ENCODE assay signal across 8 cellular contexts in the genomic region with DNA sequence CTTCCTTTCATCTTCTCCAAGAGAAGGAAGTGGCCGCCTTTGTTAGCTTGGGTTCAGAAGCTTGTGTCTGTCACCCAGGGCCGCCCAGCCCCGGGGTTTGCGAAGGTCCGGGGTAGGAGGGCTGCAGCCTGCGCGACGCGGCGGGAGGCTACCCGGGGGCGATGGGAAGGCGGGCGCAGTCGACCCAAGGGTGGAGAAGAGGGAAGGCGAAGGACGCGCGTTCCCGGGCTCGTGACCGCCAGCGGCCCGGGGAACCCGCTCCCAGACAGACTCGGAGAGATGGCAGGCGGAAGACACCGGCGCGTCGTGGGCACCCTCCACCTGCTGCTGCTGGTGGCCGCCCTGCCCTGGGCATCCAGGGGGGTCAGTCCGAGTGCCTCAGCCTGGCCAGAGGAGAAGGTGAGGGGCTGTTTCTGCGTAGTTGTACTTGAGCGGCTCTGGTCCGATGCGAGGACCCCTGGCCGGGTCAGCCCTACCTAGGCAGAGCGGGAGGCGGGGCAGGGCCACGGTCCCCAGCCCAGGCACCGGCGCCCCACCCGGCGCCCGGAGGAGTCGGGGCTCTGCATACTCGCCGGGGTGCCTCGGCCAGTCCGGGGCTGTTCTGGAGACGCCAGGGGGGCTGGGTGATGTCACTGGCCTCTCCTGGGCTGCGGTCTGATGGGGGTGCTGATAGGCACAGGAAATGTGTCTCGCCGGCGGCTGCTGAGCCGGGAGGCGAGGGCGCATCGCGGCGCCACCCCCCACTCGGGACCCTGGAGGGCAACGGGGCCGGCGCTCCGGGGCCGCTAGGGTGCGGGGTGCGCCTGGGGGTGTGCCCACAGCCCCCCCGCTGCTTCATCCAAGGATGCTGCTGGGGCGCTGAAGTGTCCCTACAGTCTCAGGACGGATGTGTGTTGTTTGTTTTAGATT. TPM values are rescaled to one million over a fixed set of nuclear protein-coding genes. Genes with fewer than 3 reads are reported as not detected.
A peak's percentile ranks its signal among the peaks of the same experiment; 100 is the strongest.
DNase-seq lines count a peak whose midpoint lies in the region; ATAC-seq, FAIRE-seq and TF ChIP-seq lines count a peak whose summit lies in the region.
"Had no signal": no experiment of that assay in that cellular context is flagged by ENCODE, and none has a peak within 500 bp of the region (broad histone marks: within the 10 kb centered on the region; RNA-seq: fewer than 3 reads in every experiment).

TSS of gene QPCT (plus strand) at position 178 of the 909 bp plus-strand sequence. CDS start at position 280, 102 bp downstream.

- peak within 1 kb of the TSS; percentile 23; the same call in 1 of the 2 replicates for H2BK5ac ChIP-seq in H1 (ENCODE audit: low read depth, low read length)

- CTCF ChIA-PET in activated CD4-positive, alpha-beta memory T cell treated with anti-CD3 and anti-CD28 coated beads, Interleukin-2, amount 10 ng/mL, durations not matched to agents 7 days and 5 days (lab: Charles Lee): no interaction called here
- CTCF ChIA-PET in H1 (lab: Charles Lee; ENCODE audit: partially characterized antibody): interaction anchor here (1.0 to 1.5 kb wide), 2 partner anchors 10 to 23 kb away, joined by 3 read pairs; no protein-coding TSS in a partner anchor

- peaks cover 9% of the 10 kb centered on the region for H3K4me1 Mint-ChIP-seq in activated CD4-positive, alpha-beta memory T cell treated with anti-CD3 and anti-CD28 coated beads, Interleukin-2, amount 10 ng/mL, durations not matched to agents 7 days and 5 days
- peaks cover 22 to 53% of the 10 kb centered on the region in 2 donors for H3K4me1 Mint-ChIP-seq in stimulated activated naive B cell treated with anti-CD40 and anti-IgM and Interleukin-4, amounts not matched to agents 10 μg/mL and 1 μg/mL and 100 μg/mL, for 72 hours

- no peaks in the 10 kb centered on the region for H3K9me3 Mint-ChIP-seq in activated CD4-positive, alpha-beta memory T cell treated with anti-CD3 and anti-CD28 coated beads, Interleukin-2, amount 10 ng/mL, durations not matched to agents 7 days and 5 days
- H3K9me3 Mint-ChIP-seq in stimulated activated naive B cell treated with anti-CD40 and anti-IgM and Interleukin-4, amounts not matched to agents 10 μg/mL and 1 μg/mL and 100 μg/mL, for 72 hours: no peaks in the 10 kb centered on the region

- peak within 1 kb of the TSS; percentile 48 to 98 for H3K4me2 ChIP-seq in H1 (ENCODE audit: insufficient read depth in 1 of 2, low read depth in 2 of 2, low read length in 2 of 2)

- peak within 1 kb of the TSS in 1 of 4 experiments; percentile 25; a peak in 2 of 7 replicates for H3K9ac ChIP-seq in H1 (replicated peaks in 1 of 4; ENCODE audit: extremely low read depth in 1 of 4, low read depth in 3 of 4, low read length in 3 of 4)

- H3K27me3 Mint-ChIP-seq in activated CD4-positive, alpha-beta memory T cell treated with anti-CD3 and anti-CD28 coated beads, Interleukin-2, amount 10 ng/mL, durations not matched to agents 7 days and 5 days: peaks cover 63% of the 10 kb centered on the region
- peaks cover 7 to 11% of the 10 kb centered on the region in 2 donors for H3K27me3 Mint-ChIP-seq in stimulated activated naive B cell treated with anti-CD40 and anti-IgM and Interleukin-4, amounts not matched to agents 10 μg/mL and 1 μg/mL and 100 μg/mL, for 72 hours

- POLR2A ChIA-PET in activated CD4-positive, alpha-beta memory T cell treated with anti-CD3 and anti-CD28 coated beads, Interleukin-2, amount 10 ng/mL, durations not matched to agents 7 days and 5 days (lab: Charles Lee): no interaction called here
- POLR2A ChIA-PET in H1 (lab: Charles Lee; ENCODE audit: partially characterized antibody): no interaction called here

- H3K4me3 ChIP-seq in H1 (ENCODE audit: extremely low read depth in 1 of 4, insufficient read depth in 2 of 4, low read depth in 3 of 4, low read length in 4 of 4) (peak within 1 kb of the TSS; percentile 46 to 79 (median 72)), mesodermal cell (ENCODE audit: extremely low read depth, insufficient read depth, low read length, poor library complexity, severe bottlenecking) (peak within 1 kb of the TSS; percentile 52)

- FAIRE-seq in H1 (lab: Jason Lieb, UNC): no peak
- FAIRE-seq: endometrium had no signal

- H2BK20ac ChIP-seq in H1 (ENCODE audit: low read length): no peak within 1 kb of the TSS

- WGBS in H1 (ENCODE audit: extremely low coverage in 1 of 2, insufficient coverage in 1 of 2, insufficient read length in 1 of 2, insufficient replicate concordance in 2 of 2, low coverage in 1 of 2, low lambda C conversion rate in 2 of 2, missing lambda C conversion rate in 1 of 2), 2 experiments: 5% methylated on average over 72 of the region's 73 CpGs; no CpG with 5 or more reads in 1 of the 2 experiments
- 8 to 17% methylated on average over 58 to 67 of the region's 73 CpGs for WGBS in mesodermal cell (ENCODE audit: insufficient coverage in 2 of 2), 2 experiments

- H3K23ac ChIP-seq in H1 (ENCODE audit: insufficient read length): no peak within 1 kb of the TSS

- peak; percentile 82 for DNase-seq in M059J (ENCODE audit: low read depth)
- DNase-seq in activated CD4-positive, alpha-beta memory T cell treated with anti-CD3 and anti-CD28 coated beads, Interleukin-2, amount 10 ng/mL, durations not matched to agents 7 days and 5 days: peak; percentile 58
- no peak for DNase-seq in H1 (ENCODE audit: low read depth in 1 of 2, low spot score in 2 of 2)
- DNase-seq in stimulated activated naive B cell treated with anti-CD40 and anti-IgM and Interleukin-4, amounts not matched to agents 10 μg/mL and 1 μg/mL and 100 μg/mL, for 72 hours: peak; percentile 30

- H3K4me3 Mint-ChIP-seq in activated CD4-positive, alpha-beta memory T cell treated with anti-CD3 and anti-CD28 coated beads, Interleukin-2, amount 10 ng/mL, durations not matched to agents 7 days and 5 days: peak within 1 kb of the TSS; percentile 70
- peak within 1 kb of the TSS; percentile 87 to 90 for H3K4me3 Mint-ChIP-seq in stimulated activated naive B cell treated with anti-CD40 and anti-IgM and Interleukin-4, amounts not matched to agents 10 μg/mL and 1 μg/mL and 100 μg/mL, for 72 hours

- peak within 1 kb of the TSS; percentile 94 for H2AFZ ChIP-seq in H1 (ENCODE audit: low read length)

- TF ChIP-seq RAD21 in H1 (IDR thresholded peaks at IDR 0.05 in 1 of 2, conservative IDR thresholded peaks at IDR 0.05 in 1 of 2; ENCODE audit: low read depth in 2 of 2, low read length in 2 of 2): no peak

- H3K27ac ChIP-seq in H1 (ENCODE audit: low read depth, low read length) (no peak within 1 kb of the TSS), mesodermal cell (ENCODE audit: low read depth, low read length, severe bottlenecking) (peak within 1 kb of the TSS; percentile 73)

- H4K8ac ChIP-seq in H1 (ENCODE audit: extremely low read depth, insufficient read depth, low read length): peak within 1 kb of the TSS; percentile 63

- H2BK120ac ChIP-seq in H1 (replicated peaks; ENCODE audit: low read depth, low read length): no peak within 1 kb of the TSS

- H3K36me3 Mint-ChIP-seq in activated CD4-positive, alpha-beta memory T cell treated with anti-CD3 and anti-CD28 coated beads, Interleukin-2, amount 10 ng/mL, durations not matched to agents 7 days and 5 days (ENCODE audit: low read depth): no peaks in the 10 kb centered on the region
- peaks cover 0 to 3% of the 10 kb centered on the region in 2 donors for H3K36me3 Mint-ChIP-seq in stimulated activated naive B cell treated with anti-CD40 and anti-IgM and Interleukin-4, amounts not matched to agents 10 μg/mL and 1 μg/mL and 100 μg/mL, for 72 hours

- H3K36me3 ChIP-seq in H1 (ENCODE audit: control insufficient read depth in 2 of 4, insufficient read depth in 4 of 4, low read length in 3 of 4) (no peaks in the 10 kb centered on the region), mesodermal cell (ENCODE audit: control insufficient read depth, insufficient read depth, low read length) (no peaks in the 10 kb centered on the region)

- no peak for TF ChIP-seq CTCF in H1 (IDR thresholded peaks at IDR 0.05; ENCODE audit: control extremely low read depth in 1 of 3, insufficient read depth in 1 of 3, low read depth in 1 of 3, low read length in 3 of 3)

- no peaks in the 10 kb centered on the region for H4K20me1 ChIP-seq in H1 (replicated peaks in 1 of 2; ENCODE audit: control insufficient read depth in 1 of 2, insufficient read depth in 2 of 2, low read length in 2 of 2)

- no peak within 1 kb of the TSS for H4K5ac ChIP-seq in H1 (ENCODE audit: insufficient read length, low read depth, low read length)

- no peak for TF ChIP-seq EP300 in H1 (IDR thresholded peaks at IDR 0.05; ENCODE audit: borderline replicate concordance in 1 of 2, low read depth in 2 of 2, low read length in 2 of 2)

- H2BK15ac ChIP-seq in H1 (ENCODE audit: low read length): no peak within 1 kb of the TSS

- H3K27me3 ChIP-seq in H1 (replicated peaks in 1 of 4; ENCODE audit: control insufficient read depth in 3 of 4, extremely low read depth in 1 of 4, insufficient read depth in 3 of 4, low read length in 3 of 4): peaks cover 0 to 11% (median 6%) of the 10 kb centered on the region in 4 experiments; a peak in 4 of 7 replicates

- H3K79me2 ChIP-seq in H1 (ENCODE audit: control insufficient read depth in 1 of 2, insufficient read depth in 2 of 2, low read length in 2 of 2): no peaks in the 10 kb centered on the region

- no peak within 1 kb of the TSS for H3K27ac Mint-ChIP-seq in activated CD4-positive, alpha-beta memory T cell treated with anti-CD3 and anti-CD28 coated beads, Interleukin-2, amount 10 ng/mL, durations not matched to agents 7 days and 5 days
- H3K27ac Mint-ChIP-seq in stimulated activated naive B cell treated with anti-CD40 and anti-IgM and Interleukin-4, amounts not matched to agents 10 μg/mL and 1 μg/mL and 100 μg/mL, for 72 hours: peak within 1 kb of the TSS; percentile 90

- no peak within 1 kb of the TSS for H3K4ac ChIP-seq in H1 (replicated peaks; ENCODE audit: insufficient read length, low read depth, low read length)

- H3K18ac ChIP-seq in H1 (ENCODE audit: extremely low read depth, low read length): no peak within 1 kb of the TSS; the same call in 1 of the 2 replicates

- H2BK12ac ChIP-seq in H1 (ENCODE audit: low read depth, low read length): 0 out of 2 replicates have a peak within 1 kb of the TSS, but pooled peaks have one; percentile 7

- H4K91ac ChIP-seq in H1 (replicated peaks; ENCODE audit: insufficient read length, low read length): peak within 1 kb of the TSS; percentile 33

- no peak within 1 kb of the TSS for H2AK5ac ChIP-seq in H1 (ENCODE audit: low read depth, low read length)

- no peak within 1 kb of the TSS for H3K56ac ChIP-seq in H1 (replicated peaks; ENCODE audit: insufficient read length, low read depth, low read length)

- H3K79me1 ChIP-seq in H1 (ENCODE audit: low read depth, low read length): no peaks in the 10 kb centered on the region

- peaks cover 2 to 17% (median 8%) of the 10 kb centered on the region in 4 experiments; a peak in 5 of 7 replicates for H3K4me1 ChIP-seq in H1 (replicated peaks in 1 of 4; ENCODE audit: control insufficient read depth in 3 of 4, insufficient read depth in 4 of 4, low read length in 3 of 4)
- H3K4me1 ChIP-seq in mesodermal cell (ENCODE audit: control insufficient read depth, insufficient read depth, low read length, poor library complexity, severe bottlenecking): peaks cover 22% of the 10 kb centered on the region

- TF ChIP-seq POLR2A in H1 (IDR thresholded peaks at IDR 0.05; ENCODE audit: control extremely low read depth in 1 of 2, low read depth in 2 of 2, low read length in 2 of 2): no peak

- ATAC-seq in GM18520 (IDR thresholded peaks at IDR 0.05; ENCODE audit: unreplicated experiment) (peak; percentile 29), HG03442 (IDR thresholded peaks at IDR 0.05; ENCODE audit: unreplicated experiment) (no peak)
- peak; percentile 73 to 76 for ATAC-seq in stimulated activated naive B cell treated with anti-CD40 and anti-IgM and Interleukin-4, amounts not matched to agents 10 μg/mL and 1 μg/mL and 100 μg/mL, for 72 hours (replicated peaks)

- H3K14ac ChIP-seq in H1 (ENCODE audit: insufficient read length): no peak within 1 kb of the TSS

- no peaks in the 10 kb centered on the region; the same call in 1 of the 2 replicates for H3K23me2 ChIP-seq in H1 (ENCODE audit: low read depth, low read length)

- H3K9me3 ChIP-seq in H1 (ENCODE audit: insufficient read depth in 2 of 2, low read depth in 1 of 2, low read length in 1 of 2) (no peaks in the 10 kb centered on the region), mesodermal cell (ENCODE audit: control insufficient read depth, low read length) (no peaks in the 10 kb centered on the region)

RNA-seq across cellular contexts. Expression of gene QPCT, which starts in this region (rescaled TPM):
- 62.5 and 79.6 TPM in 2 replicates for total RNA-seq in M059J (2014; rRNA removed; shearing (Covaris generic))
- total RNA-seq in activated CD4-positive, alpha-beta memory T cell treated with anti-CD3 and anti-CD28 coated beads, Interleukin-2, amount 10 ng/mL, durations not matched to agents 7 days and 5 days: not detected
- total RNA-seq in H1 (2021; fragmentation: NEBNext Ultra II Directional; extraction: Animal tissue kit (Norgen Biotek cat#: 25700)): 3.9 and 4.0 TPM in 2 replicates
- polyA plus RNA-seq in H1 (2011; rRNA removed): 4.3 TPM in 2 replicates
- 4.5 TPM for polyA plus RNA-seq in H1 (2011; cell fraction: cytosol; rRNA removed)
- polyA plus RNA-seq in H1 (2011; cell fraction: nucleus; rRNA removed): 7.4 TPM
- 2.5 to 4.9 TPM (median 3.5 TPM) in 4 replicates for polyA plus RNA-seq in H1 (2012, experiment 1 of 2)
- 0.49 TPM for polyA plus RNA-seq in H1 (2012, experiment 2 of 2)
- polyA plus RNA-seq in H1 (2013, experiment 1 of 2): 7.3 TPM
- 9.2 TPM for polyA plus RNA-seq in H1 (2013, experiment 2 of 2)
- polyA minus RNA-seq in H1 (2011; rRNA and poly(A)+ RNA removed): 9.7 and 12.7 TPM in 2 replicates
- polyA minus RNA-seq in H1 (2011; cell fraction: cytosol; rRNA and poly(A)+ RNA removed): 2.0 TPM
- polyA minus RNA-seq in H1 (2011; cell fraction: nucleus; rRNA and poly(A)+ RNA removed): 1.5 TPM
- polyA plus RNA-seq in mesodermal cell (2013, experiment 1 of 2): 38.3 TPM
- 31.8 TPM for polyA plus RNA-seq in mesodermal cell (2013, experiment 2 of 2)

Comparison
In these comparisons a context has a peak if more than half of its experiments do, and no peak if none do; other contexts are left out.
1. RNA of gene QPCT (total RNA-seq): 62.5 to 79.6 TPM in M059J; 3.9 to 4.0 TPM in H1 and not detected in activated CD4-positive, alpha-beta memory T cell treated with anti-CD3 and anti-CD28 coated beads, Interleukin-2, amount 10 ng/mL, durations not matched to agents 7 days and 5 days; every median in the first group is over 10 times any median in the second.
2. Peak in DNase-seq in activated CD4-positive, alpha-beta memory T cell treated with anti-CD3 and anti-CD28 coated beads, Interleukin-2, amount 10 ng/mL, durations not matched to agents 7 days and 5 days; RNA of the gene not detected or under 1 TPM.
3. DNase-seq: peak in M059J (single experiment) and stimulated activated naive B cell treated with anti-CD40 and anti-IgM and Interleukin-4, amounts not matched to agents 10 μg/mL and 1 μg/mL and 100 μg/mL, for 72 hours (single experiment); none in H1 (0 of 2).